Comparison of ENCODE assay signal across 30 cellular contexts in the genomic region with DNA sequence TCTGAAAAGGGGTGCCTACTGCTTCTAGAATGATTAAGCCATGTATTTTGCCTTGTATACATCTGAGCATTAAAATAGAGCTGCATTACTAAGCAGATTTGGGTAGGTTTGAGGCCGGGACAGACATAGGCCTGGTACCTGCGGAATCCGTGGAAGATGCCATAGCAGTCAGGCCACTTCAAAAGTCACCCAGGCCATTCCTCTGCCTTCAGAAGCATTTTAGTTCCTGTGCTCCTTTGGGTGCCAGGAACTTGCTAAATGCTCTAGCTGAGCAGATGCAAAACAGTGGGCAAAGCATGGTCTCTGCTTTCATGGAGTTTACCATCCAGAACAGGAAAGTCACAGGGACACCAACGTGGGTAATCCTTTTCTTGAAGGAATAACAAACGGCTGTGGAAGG. TPM values are rescaled to one million over a fixed set of nuclear protein-coding genes. Genes with fewer than 3 reads are reported as not detected.
A peak's percentile ranks its signal among the peaks of the same experiment; 100 is the strongest.
DNase-seq lines count a peak whose midpoint lies in the region; ATAC-seq and TF ChIP-seq lines count a peak whose summit lies in the region.
"Had no signal": no experiment of that assay in that cellular context is flagged by ENCODE, and none has a peak within 500 bp of the region (broad histone marks: within the 10 kb centered on the region; RNA-seq: fewer than 3 reads in every experiment).

No MANE protein-coding gene starts in this region.

- H3K4me1 Mint-ChIP-seq in natural killer cell, result no peaks in the 10 kb centered on the region
- H3K4me1 Mint-ChIP-seq: activated naive CD4-positive, alpha-beta T cell treated with anti-CD3 and anti-CD28 coated beads, Interleukin-2, amount 50 U/mL, for 24 hours; naive thymus-derived CD4-positive, alpha-beta T cell had no signal

- H3K9me3 ChIP-seq in SK-N-MC (ENCODE audit: low read depth, low read length) (no peaks in the 10 kb centered on the region), left lung (no peaks in the 10 kb centered on the region), sigmoid colon (no peaks in the 10 kb centered on the region)
- H3K9me3 ChIP-seq: ovary, right lobe of liver had no signal

- H3K9ac ChIP-seq in SK-N-MC (ENCODE audit: insufficient read length), result no peak overlapping the region

- peak overlapping the region; percentile 24 for H2AFZ ChIP-seq in ACC112 (ENCODE audit: low read length, unreplicated experiment)

- peaks cover 4% of the 10 kb centered on the region for H3K79me2 ChIP-seq in ACC112 (ENCODE audit: control insufficient read depth, insufficient read depth, low read length, unreplicated experiment)

- H3K27ac ChIP-seq in ACC112 (ENCODE audit: low read depth, low read length), result peak overlapping the region; percentile 96
- H3K27ac ChIP-seq in SK-N-MC, result peak overlapping the region; percentile 79
- peak overlapping the region; percentile 39 for H3K27ac ChIP-seq in left lung
- peak overlapping the region in 3 of 4 donors; percentile 80 to 85 (median 82) for H3K27ac ChIP-seq in sigmoid colon
- H3K27ac ChIP-seq: ovary, right lobe of liver had no signal

- no peaks in the 10 kb centered on the region for H3K36me3 Mint-ChIP-seq in natural killer cell
- H3K36me3 Mint-ChIP-seq: activated naive CD4-positive, alpha-beta T cell treated with anti-CD3 and anti-CD28 coated beads, Interleukin-2, amount 50 U/mL, for 24 hours; IgD-negative memory B cell; memory B cell; naive thymus-derived CD4-positive, alpha-beta T cell; WTC11 had no signal

- H3K27me3 ChIP-seq in ACC112 (ENCODE audit: insufficient read depth, low read length), result no peaks in the 10 kb centered on the region
- no peaks in the 10 kb centered on the region for H3K27me3 ChIP-seq in left lung
- H3K27me3 ChIP-seq in sigmoid colon, result no peaks in the 10 kb centered on the region
- H3K27me3 ChIP-seq: ovary, right lobe of liver had no signal

- TF ChIP-seq CTCF in left lung (IDR thresholded peaks at IDR 0.05), result no peak
- TF ChIP-seq CTCF in sigmoid colon (IDR thresholded peaks at IDR 0.05), result no peak
- TF ChIP-seq CTCF in natural killer cell (IDR thresholded peaks at IDR 0.05), result no peak

- intact Hi-C loops in left lung (cut with DNase I) (no loop called here), sigmoid colon (cut with DNase I) (loop anchor here (10.0 kb wide), 2 partner anchors 314 to 374 kb away; no protein-coding TSS in a partner anchor), natural killer cell (cut with micrococcal nuclease) (no loop called here)

- DNase-seq in SK-N-MC (ENCODE audit: low read depth, low spot score) (no peak), left lung (no peak), sigmoid colon (peak; percentile 40), GOT3 (lab: John Stamatoyannopoulos, UW) (no peak), natural killer cell (no peak), DMS114 treated with DMSO at 0.1 percent for 48 hours (lab: John Stamatoyannopoulos, UW; ENCODE audit: unreplicated experiment) (no peak), H4 (ENCODE audit: low spot score) (no peak)
- DNase-seq: ACHN; activated CD4-positive, alpha-beta T cell treated with anti-CD3 and anti-CD28 coated beads, Interleukin-2, amount 50 U/mL, for 4 hours; anterior cingulate cortex; central memory CD4-positive, alpha-beta T cell; COR-L47; dermis blood vessel endothelial cell; DMS79; glutamatergic neuron; H9; naive thymus-derived CD4-positive, alpha-beta T cell; NCI-H2081; NCI-H345; ovary; right lobe of liver; stimulated activated CD4-positive, alpha-beta T cell treated with anti-CD3 and anti-CD28 coated beads, Interleukin-15, amount 100 ng/mL, for 24 hours; T-helper 9 cell had no signal

- peaks cover 96% of the 10 kb centered on the region for H3K4me1 ChIP-seq in ACC112 (ENCODE audit: control insufficient read depth, insufficient read depth, low read length, unreplicated experiment)
- H3K4me1 ChIP-seq in left lung, result peaks cover 7 to 13% of the 10 kb centered on the region in 2 donors
- H3K4me1 ChIP-seq in sigmoid colon, result peaks cover 0 to 91% (median 76%) of the 10 kb centered on the region in 4 donors

- 82 to 87% methylated on average over 5 of the region's 5 CpGs for WGBS in sigmoid colon, 2 donors

- H3K27ac Mint-ChIP-seq in natural killer cell, result no peak overlapping the region
- H3K27ac Mint-ChIP-seq: activated naive CD4-positive, alpha-beta T cell treated with anti-CD3 and anti-CD28 coated beads, Interleukin-2, amount 50 U/mL, for 24 hours; activated T-helper 1 cell treated with anti-CD3 and anti-CD28 coated beads, Interleukin-12 subunit alpha, Interleukin-12 subunit beta, Interleukin-2, Interleukin-4 antibody, amounts not matched to agents 30 ng/mL and 10 ng/mL and 1 ng/mL, durations not matched to agents 14 hours and 24 hours and 36 hours; IgD-negative memory B cell; memory B cell; naive thymus-derived CD4-positive, alpha-beta T cell; WTC11 had no signal

- no peaks in the 10 kb centered on the region for H3K36me3 ChIP-seq in ACC112 (ENCODE audit: insufficient read depth, low read length)
- H3K36me3 ChIP-seq in SK-N-MC (ENCODE audit: insufficient read depth, low read length), result no peaks in the 10 kb centered on the region
- H3K36me3 ChIP-seq in left lung, result no peaks in the 10 kb centered on the region
- no peaks in the 10 kb centered on the region for H3K36me3 ChIP-seq in sigmoid colon
- H3K36me3 ChIP-seq: ovary, right lobe of liver had no signal

- peaks cover 31 to 32% of the 10 kb centered on the region in 2 donors for H3K27me3 Mint-ChIP-seq in natural killer cell (ENCODE audit: low read depth in 2 of 2)

- no peak for ATAC-seq in left lung
- ATAC-seq in natural killer cell, result no peak
- ATAC-seq: naive thymus-derived CD4-positive, alpha-beta T cell; right lobe of liver; WTC11 had no signal

- no peak for TF ChIP-seq EP300 in sigmoid colon (IDR thresholded peaks at IDR 0.05)

- no peaks in the 10 kb centered on the region for H3K9me3 Mint-ChIP-seq in natural killer cell
- H3K9me3 Mint-ChIP-seq: activated naive CD4-positive, alpha-beta T cell treated with anti-CD3 and anti-CD28 coated beads, Interleukin-2, amount 50 U/mL, for 24 hours; activated T-helper 1 cell treated with anti-CD3 and anti-CD28 coated beads, Interleukin-12 subunit alpha, Interleukin-12 subunit beta, Interleukin-2, Interleukin-4 antibody, amounts not matched to agents 30 ng/mL and 10 ng/mL and 1 ng/mL, durations not matched to agents 14 hours and 24 hours and 36 hours; H9; IgD-negative memory B cell; memory B cell; naive thymus-derived CD4-positive, alpha-beta T cell; WTC11 had no signal

- TF ChIP-seq POLR2A in sigmoid colon (IDR thresholded peaks at IDR 0.05), result no peak

- no peak overlapping the region for H3K4me3 ChIP-seq in ACC112 (ENCODE audit: low read depth, low read length)
- no peak overlapping the region for H3K4me3 ChIP-seq in SK-N-MC
- peak overlapping the region in 1 of 2 donors; percentile 5 for H3K4me3 ChIP-seq in left lung
- no peak overlapping the region for H3K4me3 ChIP-seq in sigmoid colon
- H3K4me3 ChIP-seq: ovary, right lobe of liver had no signal

- no peak overlapping the region for H3K4me3 Mint-ChIP-seq in natural killer cell
- H3K4me3 Mint-ChIP-seq: activated naive CD4-positive, alpha-beta T cell treated with anti-CD3 and anti-CD28 coated beads, Interleukin-2, amount 50 U/mL, for 24 hours; activated T-helper 1 cell treated with anti-CD3 and anti-CD28 coated beads, Interleukin-12 subunit alpha, Interleukin-12 subunit beta, Interleukin-2, Interleukin-4 antibody, amounts not matched to agents 30 ng/mL and 10 ng/mL and 1 ng/mL, durations not matched to agents 14 hours and 24 hours and 36 hours; H9; IgD-negative memory B cell; memory B cell; naive thymus-derived CD4-positive, alpha-beta T cell; WTC11 had no signal

RNA-seq across cellular contexts. Expression of a gene that starts 5.7 kb away (rescaled TPM):
- total RNA-seq in left lung, result 100 to 1,000 TPM in 1 of 2 donors, 10 to 100 TPM in 1; 63.1 to 164 TPM
- 10 to 100 TPM in 3 of 4 donors, 1 to 10 TPM in 1; 9.0 to 25.0 (median 15.3) TPM for total RNA-seq in sigmoid colon
- polyA plus RNA-seq in sigmoid colon, result 1 to 10 TPM; 2.5 to 7.1 (median 5.4) TPM
- total RNA-seq in natural killer cell, result not detected
- 4.6 and 7.8 TPM in 2 replicates for total RNA-seq in H4 (2014; rRNA removed; shearing (Covaris generic))
- total RNA-seq: activated T-helper 1 cell treated with anti-CD3 and anti-CD28 coated beads, Interleukin-12 subunit alpha, Interleukin-12 subunit beta, Interleukin-2, Interleukin-4 antibody, amounts not matched to agents 30 ng/mL and 10 ng/mL and 1 ng/mL, durations not matched to agents 14 hours and 24 hours and 36 hours; kidney epithelial cell; naive thymus-derived CD4-positive, alpha-beta T cell had no signal
- polyA plus RNA-seq: IgD-negative memory B cell; naive thymus-derived CD4-positive, alpha-beta T cell had no signal

RNA-seq across cellular contexts. Expression of a gene that starts 22.5 kb away (rescaled TPM):
- total RNA-seq in left lung (10 to 100 TPM; 22.9 to 23.6 TPM), sigmoid colon (10 to 100 TPM; 20.8 to 25.0 (median 23.9) TPM), natural killer cell (1 to 10 TPM; 6.3 to 9.5 (median 9.2) TPM)
- 10 to 100 TPM; 28.9 to 64.7 (median 45.0) TPM for polyA plus RNA-seq in sigmoid colon
- 21.8 and 25.3 TPM in 2 replicates for total RNA-seq in H4 (2014; rRNA removed; shearing (Covaris generic))

Comparison
In these comparisons a context has a peak if more than half of its experiments do, and no peak if none do; other contexts are left out.
1. H3K27ac ChIP-seq: peak in every context shown above with its lines; median percentile 96 in ACC112; 82 in sigmoid colon; 79 in SK-N-MC; 39 in left lung.